31 cellular contexts compared by ENCODE assay signal in genomic region chr12:30909721-30910350, GRCh38. TPM values are rescaled to one million over a fixed set of nuclear protein-coding genes. Genes with fewer than 3 reads are reported as not detected.
DNase-seq lines count a peak whose midpoint lies in the region; ATAC-seq and TF ChIP-seq lines count a peak whose summit lies in the region.
"Had no signal": no experiment of that assay in that cellular context is flagged by ENCODE, and none has a peak within 500 bp of the region (broad histone marks: within the 10 kb centered on the region; RNA-seq: fewer than 3 reads in every experiment).

No MANE protein-coding gene starts in this region.

- no peak for ATAC-seq in naive thymus-derived CD8-positive, alpha-beta T cell
- ATAC-seq: activated CD4-positive, CD25-positive, alpha-beta regulatory T cell treated with anti-CD3 and anti-CD28 coated beads, Interleukin-2, amount 50 U/mL, for 24 hours; activated CD8-positive, alpha-beta T cell treated with anti-CD3 and anti-CD28 coated beads, Interleukin-2, amount 10 ng/mL, durations not matched to agents 7 days and 5 days; T-cell had no signal

- H3K27me3 ChIP-seq in left ventricle myocardium inferior (ENCODE audit: low read depth): no peaks in the 10 kb centered on the region
- H3K27me3 ChIP-seq: esophagus muscularis mucosa, thyroid gland had no signal

- peak overlapping the region; percentile 4 for H3K4me3 Mint-ChIP-seq in osteocyte (ENCODE audit: unreplicated experiment)
- no peak overlapping the region for H3K4me3 Mint-ChIP-seq in naive thymus-derived CD8-positive, alpha-beta T cell
- H3K4me3 Mint-ChIP-seq in activated CD4-positive, alpha-beta memory T cell treated with anti-CD3 and anti-CD28 coated beads, Interleukin-2, amount 10 ng/mL, durations not matched to agents 7 days and 5 days: no peak overlapping the region
- H3K4me3 Mint-ChIP-seq: activated CD8-positive, alpha-beta T cell treated with anti-CD3 and anti-CD28 coated beads, Interleukin-2, amount 10 ng/mL, durations not matched to agents 7 days and 5 days; activated naive CD8-positive, alpha-beta T cell treated with anti-CD3 and anti-CD28 coated beads, Interleukin-2, amount 10 ng/mL, durations not matched to agents 7 days and 5 days; CD4-positive, alpha-beta memory T cell; endodermal cell; T-cell had no signal

- H3K27ac ChIP-seq in left ventricle myocardium inferior (replicated peaks): peak overlapping the region; percentile 50
- H3K27ac ChIP-seq: 22Rv1, PC-9, thyroid gland had no signal

- H3K36me3 Mint-ChIP-seq in osteocyte (ENCODE audit: unreplicated experiment): no peaks in the 10 kb centered on the region
- no peaks in the 10 kb centered on the region for H3K36me3 Mint-ChIP-seq in naive thymus-derived CD8-positive, alpha-beta T cell
- no peaks in the 10 kb centered on the region for H3K36me3 Mint-ChIP-seq in activated CD4-positive, alpha-beta memory T cell treated with anti-CD3 and anti-CD28 coated beads, Interleukin-2, amount 10 ng/mL, durations not matched to agents 7 days and 5 days (ENCODE audit: low read depth)
- H3K36me3 Mint-ChIP-seq: activated naive CD8-positive, alpha-beta T cell treated with anti-CD3 and anti-CD28 coated beads, Interleukin-2, amount 10 ng/mL, durations not matched to agents 7 days and 5 days; CD4-positive, alpha-beta memory T cell; T-cell had no signal

- intact Hi-C loops in left ventricle myocardium inferior (cut with micrococcal nuclease): no loop called here
- intact Hi-C loops in cardiac septum (cut with DNase I): no loop called here

- H3K27ac Mint-ChIP-seq in osteocyte (ENCODE audit: unreplicated experiment): peak overlapping the region; percentile 90
- H3K27ac Mint-ChIP-seq in naive thymus-derived CD8-positive, alpha-beta T cell: no peak overlapping the region
- H3K27ac Mint-ChIP-seq in activated CD4-positive, alpha-beta memory T cell treated with anti-CD3 and anti-CD28 coated beads, Interleukin-2, amount 10 ng/mL, durations not matched to agents 7 days and 5 days: no peak overlapping the region
- H3K27ac Mint-ChIP-seq: activated CD8-positive, alpha-beta T cell treated with anti-CD3 and anti-CD28 coated beads, Interleukin-2, amount 10 ng/mL, durations not matched to agents 7 days and 5 days; activated naive CD8-positive, alpha-beta T cell treated with anti-CD3 and anti-CD28 coated beads, Interleukin-2, amount 10 ng/mL, durations not matched to agents 7 days and 5 days; CD4-positive, alpha-beta memory T cell; endodermal cell; T-cell had no signal

- peaks cover 11% of the 10 kb centered on the region for H3K4me1 ChIP-seq in left ventricle myocardium inferior
- H3K4me1 ChIP-seq: thyroid gland had no signal

- TF ChIP-seq CTCF in left ventricle myocardium inferior (IDR thresholded peaks at IDR 0.05; ENCODE audit: borderline replicate concordance) (no peak), osteocyte (IDR thresholded peaks at IDR 0.05) (no peak)

- CTCF ChIA-PET in activated CD4-positive, alpha-beta memory T cell treated with anti-CD3 and anti-CD28 coated beads, Interleukin-2, amount 10 ng/mL, durations not matched to agents 7 days and 5 days (lab: Charles Lee): no interaction called here

- H3K9me3 Mint-ChIP-seq in osteocyte (ENCODE audit: unreplicated experiment): no peaks in the 10 kb centered on the region
- no peaks in the 10 kb centered on the region for H3K9me3 Mint-ChIP-seq in naive thymus-derived CD8-positive, alpha-beta T cell
- no peaks in the 10 kb centered on the region for H3K9me3 Mint-ChIP-seq in activated CD4-positive, alpha-beta memory T cell treated with anti-CD3 and anti-CD28 coated beads, Interleukin-2, amount 10 ng/mL, durations not matched to agents 7 days and 5 days
- H3K9me3 Mint-ChIP-seq: activated naive CD8-positive, alpha-beta T cell treated with anti-CD3 and anti-CD28 coated beads, Interleukin-2, amount 10 ng/mL, durations not matched to agents 7 days and 5 days; CD4-positive, alpha-beta memory T cell had no signal

- H3K27me3 Mint-ChIP-seq in osteocyte (ENCODE audit: unreplicated experiment): peaks cover 3% of the 10 kb centered on the region
- H3K27me3 Mint-ChIP-seq in naive thymus-derived CD8-positive, alpha-beta T cell: peaks cover 0 to 16% (median 9%) of the 10 kb centered on the region in 5 donors
- H3K27me3 Mint-ChIP-seq in activated CD4-positive, alpha-beta memory T cell treated with anti-CD3 and anti-CD28 coated beads, Interleukin-2, amount 10 ng/mL, durations not matched to agents 7 days and 5 days: no peaks in the 10 kb centered on the region

- H3K4me1 Mint-ChIP-seq in osteocyte (ENCODE audit: unreplicated experiment): peaks cover 34% of the 10 kb centered on the region
- H3K4me1 Mint-ChIP-seq in naive thymus-derived CD8-positive, alpha-beta T cell: no peaks in the 10 kb centered on the region
- no peaks in the 10 kb centered on the region for H3K4me1 Mint-ChIP-seq in activated CD4-positive, alpha-beta memory T cell treated with anti-CD3 and anti-CD28 coated beads, Interleukin-2, amount 10 ng/mL, durations not matched to agents 7 days and 5 days
- H3K4me1 Mint-ChIP-seq: activated naive CD8-positive, alpha-beta T cell treated with anti-CD3 and anti-CD28 coated beads, Interleukin-2, amount 10 ng/mL, durations not matched to agents 7 days and 5 days; CD4-positive, alpha-beta memory T cell; T-cell had no signal

- no peaks in the 10 kb centered on the region for H3K9me3 ChIP-seq in left ventricle myocardium inferior (replicated peaks)
- H3K9me3 ChIP-seq: esophagus muscularis mucosa, thyroid gland had no signal

- DNase-seq in left ventricle myocardium inferior (no peak), cardiac septum (ENCODE audit: low spot score) (no peak), fibroblast of gingiva (ENCODE audit: low read depth) (peak; percentile 23), osteocyte (ENCODE audit: extremely low spot score, unreplicated experiment) (no peak), NCI-H446 treated with DMSO at 0.1 percent for 48 hours (lab: John Stamatoyannopoulos, UW) (no peak), retina (no peak)
- DNase-seq in naive thymus-derived CD8-positive, alpha-beta T cell: no peak
- no peak for DNase-seq in activated CD4-positive, alpha-beta memory T cell treated with anti-CD3 and anti-CD28 coated beads, Interleukin-2, amount 10 ng/mL, durations not matched to agents 7 days and 5 days
- DNase-seq: activated CD8-positive, alpha-beta T cell treated with anti-CD3 and anti-CD28 coated beads, Interleukin-2, amount 10 ng/mL, durations not matched to agents 7 days and 5 days; activated effector memory CD4-positive, alpha-beta T cell treated with anti-CD3 and anti-CD28 coated beads, Interleukin-2, amount 50 U/mL, for 16 hours; activated naive CD8-positive, alpha-beta T cell treated with anti-CD3 and anti-CD28 coated beads, Interleukin-2, amount 10 ng/mL, durations not matched to agents 7 days and 5 days; activated T-cell treated with anti-CD3 and anti-CD28 coated beads for 4 hours; AML-193; CD4-positive, alpha-beta memory T cell; DMS153; endodermal cell; KBM-7; mammary epithelial cell; NCI-H1436; NCI-H510A; PC-9; SHP77; stimulated activated CD4-positive, alpha-beta T cell treated with anti-CD3 and anti-CD28 coated beads, Interleukin-12 subunit alpha, Interleukin-12 subunit beta, amount 100 ng/mL, for 4 hours; stimulated activated CD4-positive, alpha-beta T cell treated with anti-CD3 and anti-CD28 coated beads, Interleukin-4, amount 100 ng/mL, for 24 hours; stimulated activated naive CD4-positive, alpha-beta T cell treated with Interleukin-2 at 50 U/mL for 16 hours; T-cell; thyroid gland had no signal

- no peaks in the 10 kb centered on the region for H3K36me3 ChIP-seq in left ventricle myocardium inferior
- H3K36me3 ChIP-seq: esophagus muscularis mucosa, thyroid gland had no signal

- POLR2A ChIA-PET in naive thymus-derived CD8-positive, alpha-beta T cell (lab: Charles Lee): no interaction called here
- POLR2A ChIA-PET in activated CD4-positive, alpha-beta memory T cell treated with anti-CD3 and anti-CD28 coated beads, Interleukin-2, amount 10 ng/mL, durations not matched to agents 7 days and 5 days (lab: Charles Lee): no interaction called here

- no peak overlapping the region for H3K4me3 ChIP-seq in left ventricle myocardium inferior
- H3K4me3 ChIP-seq: esophagus muscularis mucosa, PC-9, thyroid gland had no signal

RNA-seq across cellular contexts. Expression of gene TSPAN11, which starts 16.7 kb away (rescaled TPM):
- total RNA-seq in left ventricle myocardium inferior: 1.7 TPM
- 1.9 TPM for total RNA-seq in cardiac septum
- 8.4 and 9.2 TPM in 2 replicates for total RNA-seq in osteocyte
- not detected for total RNA-seq in naive thymus-derived CD8-positive, alpha-beta T cell
- not detected for polyA plus RNA-seq in naive thymus-derived CD8-positive, alpha-beta T cell
- not detected for total RNA-seq in activated CD4-positive, alpha-beta memory T cell treated with anti-CD3 and anti-CD28 coated beads, Interleukin-2, amount 10 ng/mL, durations not matched to agents 7 days and 5 days
- total RNA-seq: activated CD8-positive, alpha-beta T cell treated with anti-CD3 and anti-CD28 coated beads, Interleukin-2, amount 10 ng/mL, durations not matched to agents 7 days and 5 days; activated naive CD8-positive, alpha-beta T cell treated with anti-CD3 and anti-CD28 coated beads, Interleukin-2, amount 10 ng/mL, durations not matched to agents 7 days and 5 days; CD4-positive, alpha-beta memory T cell; HT1080; PC-9; T-cell had no signal
- polyA plus RNA-seq: CD4-positive, alpha-beta memory T cell had no signal
